ENCODE assay signal across 8 cellular contexts in genomic region chr17:59620518-59621259, GRCh38. TPM values are rescaled to one million over a fixed set of nuclear protein-coding genes. Genes with fewer than 3 reads are reported as not detected.
A peak's percentile ranks its signal among the peaks of the same experiment; 100 is the strongest.
DNase-seq lines count a peak whose midpoint lies in the region; ATAC-seq and TF ChIP-seq lines count a peak whose summit lies in the region.

No MANE protein-coding gene starts in this region.

- no peaks in the 10 kb centered on the region for H3K27me3 ChIP-seq in CD8-positive, alpha-beta memory T cell (ENCODE audit: insufficient read depth, low read length, poor library complexity, severe bottlenecking)
- H3K27me3 ChIP-seq in HUES48 (ENCODE audit: control insufficient read depth, insufficient read depth, low read length) (no peaks in the 10 kb centered on the region), prostate gland (replicated peaks; ENCODE audit: insufficient read depth) (no peaks in the 10 kb centered on the region)

- no peaks in the 10 kb centered on the region for H3K9me3 ChIP-seq in CD8-positive, alpha-beta memory T cell (ENCODE audit: low read length)
- no peaks in the 10 kb centered on the region for H3K9me3 ChIP-seq in HUES48 (ENCODE audit: control insufficient read depth, insufficient read depth, low read length)
- H3K9me3 ChIP-seq in SK-N-MC (ENCODE audit: low read depth, low read length), result no peaks in the 10 kb centered on the region
- H3K9me3 ChIP-seq in prostate gland, result no peaks in the 10 kb centered on the region

- H3K36me3 Mint-ChIP-seq in CD8-positive, alpha-beta memory T cell, result peaks cover 0 to 35% (median 0%) of the 10 kb centered on the region in 3 donors
- H3K36me3 Mint-ChIP-seq in activated naive CD8-positive, alpha-beta T cell, result no peaks in the 10 kb centered on the region

- H3K27me3 Mint-ChIP-seq in CD8-positive, alpha-beta memory T cell, result peaks cover 0 to 5% of the 10 kb centered on the region in 2 donors
- H3K27me3 Mint-ChIP-seq in activated naive CD8-positive, alpha-beta T cell, result no peaks in the 10 kb centered on the region

- H3K9me3 Mint-ChIP-seq in CD8-positive, alpha-beta memory T cell, result peaks cover 0 to 2% (median 0%) of the 10 kb centered on the region in 5 donors
- no peaks in the 10 kb centered on the region for H3K9me3 Mint-ChIP-seq in activated naive CD8-positive, alpha-beta T cell (ENCODE audit: low read depth)

- peak overlapping the region; percentile 95 to 99 (median 96) for H3K4me3 Mint-ChIP-seq in CD8-positive, alpha-beta memory T cell
- peak overlapping the region; percentile 93 for H3K4me3 Mint-ChIP-seq in activated naive CD8-positive, alpha-beta T cell

- CTCF ChIA-PET in CD8-positive, alpha-beta memory T cell (lab: Charles Lee), result no interaction called here

- intact Hi-C loops in left cardiac atrium (cut with DNase I), result no loop called here
- intact Hi-C loops in prostate gland (cut with DNase I), result loop anchor here (10.0 kb wide), 1 partner anchor 56 kb away; the partner anchor contains the start of gene DHX40

- TF ChIP-seq CTCF in prostate gland (IDR thresholded peaks at IDR 0.05), result no peak

- ATAC-seq in left cardiac atrium (peak; percentile 7 to 25), GM18858 (IDR thresholded peaks at IDR 0.05; ENCODE audit: unreplicated experiment) (no peak)

- DNase-seq in CD8-positive, alpha-beta memory T cell, result peak; percentile 15 to 69 (median 43)
- DNase-seq in SK-N-MC (ENCODE audit: low read depth, low spot score) (no peak), left cardiac atrium (peak; percentile 35), prostate gland (ENCODE audit: low spot score) (peak; percentile 27), DMS114 treated with DMSO at 0.1 percent for 48 hours (lab: John Stamatoyannopoulos, UW; ENCODE audit: unreplicated experiment) (no peak)

- H3K4me1 ChIP-seq in CD8-positive, alpha-beta memory T cell (ENCODE audit: insufficient read depth, low read length), result peaks cover 53% of the 10 kb centered on the region
- H3K4me1 ChIP-seq in HUES48 (ENCODE audit: control insufficient read depth, insufficient read depth, low read length) (peaks cover 31% of the 10 kb centered on the region), prostate gland (replicated peaks) (peaks cover 4% of the 10 kb centered on the region)

- peaks cover 49 to 66% (median 64%) of the 10 kb centered on the region in 3 donors for H3K4me1 Mint-ChIP-seq in CD8-positive, alpha-beta memory T cell
- peaks cover 57% of the 10 kb centered on the region for H3K4me1 Mint-ChIP-seq in activated naive CD8-positive, alpha-beta T cell (ENCODE audit: low read depth)

- peak overlapping the region; percentile 98 for H3K27ac ChIP-seq in CD8-positive, alpha-beta memory T cell (ENCODE audit: low read depth, low read length)
- H3K27ac ChIP-seq in HUES48 (ENCODE audit: low read depth, low read length) (peak overlapping the region; percentile 100), SK-N-MC (peak overlapping the region; percentile 98), prostate gland (peak overlapping the region; percentile 98 to 99)

- TF ChIP-seq POLR2A in prostate gland (IDR thresholded peaks at IDR 0.05), result no peak

- 4% methylated on average over 14 of the region's 14 CpGs for WGBS in prostate gland

- no peaks in the 10 kb centered on the region for H3K36me3 ChIP-seq in CD8-positive, alpha-beta memory T cell (ENCODE audit: insufficient read depth, low read length)
- H3K36me3 ChIP-seq in HUES48 (ENCODE audit: control insufficient read depth, insufficient read depth, low read length) (peaks cover 10% of the 10 kb centered on the region; the same call in 1 of the 2 replicates), SK-N-MC (ENCODE audit: insufficient read depth, low read length) (peaks cover 34% of the 10 kb centered on the region), prostate gland (no peaks in the 10 kb centered on the region)

- H3K9ac ChIP-seq in HUES48 (ENCODE audit: low read depth, low read length) (peak overlapping the region; percentile 99), SK-N-MC (ENCODE audit: insufficient read length) (peak overlapping the region; percentile 98)

- POLR2A ChIA-PET in CD8-positive, alpha-beta memory T cell (lab: Charles Lee), result interaction anchor here (0.6 to 1.3 kb wide), 5 partner anchors 16 to 1103 kb away, joined by 3 to 13 read pairs (median 3); partner anchors contain the start of genes APPBP2 and DHX40

- peak overlapping the region; percentile 88 for H3K4me3 ChIP-seq in CD8-positive, alpha-beta memory T cell (ENCODE audit: low read length)
- H3K4me3 ChIP-seq in HUES48 (ENCODE audit: low read depth, low read length) (peak overlapping the region; percentile 93), SK-N-MC (peak overlapping the region; percentile 93), prostate gland (peak overlapping the region; percentile 88 to 98)

- H3K27ac Mint-ChIP-seq in CD8-positive, alpha-beta memory T cell, result peak overlapping the region; percentile 97 to 100 (median 99)
- peak overlapping the region; percentile 98 for H3K27ac Mint-ChIP-seq in activated naive CD8-positive, alpha-beta T cell

RNA-seq across cellular contexts. Expression of gene CLTC, which starts 1.0 kb away (rescaled TPM):
- total RNA-seq in CD8-positive, alpha-beta memory T cell, result 100 to 1,000 TPM; 177 to 183 TPM
- 41.1 TPM for polyA plus RNA-seq in CD8-positive, alpha-beta memory T cell
- total RNA-seq in left cardiac atrium (100 to 1,000 TPM; 179 to 220 TPM), prostate gland (100 to 1,000 TPM; 202 to 206 TPM)

RNA-seq across cellular contexts. Expression of gene DHX40, which starts 55.3 kb away (rescaled TPM):
- 10 to 100 TPM; 17.9 to 22.3 TPM for total RNA-seq in CD8-positive, alpha-beta memory T cell
- 23.2 TPM for polyA plus RNA-seq in CD8-positive, alpha-beta memory T cell
- total RNA-seq in left cardiac atrium (10 to 100 TPM; 15.0 to 16.5 TPM), prostate gland (10 to 100 TPM; 43.7 to 53.7 TPM)

Comparison
In these comparisons a context has a peak if more than half of its experiments do, and no peak if none do; other contexts are left out.
1. DNase-seq: peak in CD8-positive, alpha-beta memory T cell (5 of 5), left cardiac atrium (single experiment) and prostate gland (single experiment); none in SK-N-MC (single experiment) and DMS114 treated with DMSO at 0.1 percent for 48 hours (single experiment).
2. Peak in every context shown above with its lines, with median percentiles within 50 percentile points of each other: H3K27ac ChIP-seq and H3K4me3 ChIP-seq.